ENCODE assay signal across 13 cellular contexts in the genomic region with DNA sequence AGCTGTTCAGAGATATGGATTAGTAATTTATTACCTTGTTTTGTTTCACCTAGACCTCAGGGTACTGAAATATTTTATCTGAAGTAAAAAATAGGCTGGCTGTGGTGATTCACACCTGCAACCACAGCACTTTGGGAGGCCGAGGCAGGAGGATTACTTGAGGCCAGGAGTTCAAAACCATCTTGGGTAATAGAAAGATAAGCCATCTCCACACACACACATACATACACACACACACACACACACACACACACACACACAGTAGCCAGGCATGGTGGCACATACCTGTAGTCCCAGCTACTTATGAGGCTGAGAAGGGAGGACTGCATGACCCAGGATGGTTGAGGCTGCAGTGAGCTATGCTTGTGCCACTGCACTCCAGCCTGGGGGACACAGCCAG. TPM values are rescaled to one million over a fixed set of nuclear protein-coding genes. Genes with fewer than 3 reads are reported as not detected.
DNase-seq lines count a peak whose midpoint lies in the region; ATAC-seq, FAIRE-seq and TF ChIP-seq lines count a peak whose summit lies in the region.
"Had no signal": no experiment of that assay in that cellular context is flagged by ENCODE, and none has a peak within 500 bp of the region (broad histone marks: within the 10 kb centered on the region; RNA-seq: fewer than 3 reads in every experiment).

No MANE protein-coding gene starts in this region.

- H3K27me3 ChIP-seq in astrocyte (ENCODE audit: insufficient read depth, low read length) (no peaks in the 10 kb centered on the region), dorsolateral prefrontal cortex (peaks cover 0 to 89% (median 73%) of the 10 kb centered on the region in 45 donors)

- H3K9me3 Mint-ChIP-seq in T-helper 1 cell treated with Interleukin-12 subunit alpha and Interleukin-12 subunit beta and Interleukin-4 antibody, amounts not matched to agents 30 μg/mL and 1 μg/mL, for 36 hours: no peaks in the 10 kb centered on the region
- H3K9me3 Mint-ChIP-seq in astrocyte (ENCODE audit: unreplicated experiment) (peaks cover 21% of the 10 kb centered on the region), natural killer cell (no peaks in the 10 kb centered on the region), glutamatergic neuron (ENCODE audit: unreplicated experiment) (peaks cover 30% of the 10 kb centered on the region)

- no peak for ATAC-seq in natural killer cell

- H3K4me3 ChIP-seq in astrocyte (ENCODE audit: insufficient read depth, low read depth, low read length) (no peak overlapping the region), dorsolateral prefrontal cortex (peak overlapping the region in 1 of 59 donors; percentile 54)

- H3K36me3 Mint-ChIP-seq in T-helper 1 cell treated with Interleukin-12 subunit alpha and Interleukin-12 subunit beta and Interleukin-4 antibody, amounts not matched to agents 30 μg/mL and 1 μg/mL, for 36 hours (ENCODE audit: low read depth): no peaks in the 10 kb centered on the region
- H3K36me3 Mint-ChIP-seq in astrocyte (ENCODE audit: low read depth, unreplicated experiment) (peaks cover 14% of the 10 kb centered on the region), natural killer cell (no peaks in the 10 kb centered on the region), glutamatergic neuron (ENCODE audit: unreplicated experiment) (no peaks in the 10 kb centered on the region)

- peak overlapping the region; percentile 93 for H3K4me2 ChIP-seq in astrocyte (ENCODE audit: low read length)

- TF ChIP-seq CTCF in astrocyte (IDR thresholded peaks at IDR 0.05; ENCODE audit: insufficient read depth, low read depth, low read length): no peak
- TF ChIP-seq CTCF in natural killer cell (IDR thresholded peaks at IDR 0.05): no peak
- no peak for TF ChIP-seq CTCF in dorsolateral prefrontal cortex (IDR thresholded peaks at IDR 0.05 in 54 of 56, conservative IDR thresholded peaks at IDR 0.05 in 2 of 56; ENCODE audit: low read depth in 1 of 56, partially characterized antibody in 56 of 56)
- TF ChIP-seq CTCF in glutamatergic neuron (IDR thresholded peaks at IDR 0.05; ENCODE audit: partially characterized antibody, unreplicated experiment): no peak

- peak overlapping the region; percentile 19 for H3K27ac Mint-ChIP-seq in T-helper 1 cell treated with Interleukin-12 subunit alpha and Interleukin-12 subunit beta and Interleukin-4 antibody, amounts not matched to agents 30 μg/mL and 1 μg/mL, for 36 hours
- H3K27ac Mint-ChIP-seq in astrocyte (ENCODE audit: unreplicated experiment) (no peak overlapping the region), natural killer cell (peak overlapping the region; percentile 92 to 96), glutamatergic neuron (ENCODE audit: unreplicated experiment) (no peak overlapping the region)

- peak overlapping the region; percentile 81 for H3K4me3 Mint-ChIP-seq in T-helper 1 cell treated with Interleukin-12 subunit alpha and Interleukin-12 subunit beta and Interleukin-4 antibody, amounts not matched to agents 30 μg/mL and 1 μg/mL, for 36 hours
- H3K4me3 Mint-ChIP-seq in astrocyte (ENCODE audit: unreplicated experiment) (no peak overlapping the region), natural killer cell (peak overlapping the region; percentile 93), glutamatergic neuron (ENCODE audit: unreplicated experiment) (no peak overlapping the region)

- no peak for FAIRE-seq in astrocyte (lab: Jason Lieb, UNC)
- FAIRE-seq: small intestine had no signal

- H3K27ac ChIP-seq in KOPT-K1 (ENCODE audit: low read depth, low read length, poor library complexity, severe bottlenecking) (peak overlapping the region; percentile 96), astrocyte (ENCODE audit: low read depth, low read length) (peak overlapping the region; percentile 87), dorsolateral prefrontal cortex (peak overlapping the region in 3 of 59 donors; percentile 31 to 98 (median 33))
- H3K27ac ChIP-seq: WERI-Rb-1 had no signal

- H3K9ac ChIP-seq in astrocyte (ENCODE audit: low read length): peak overlapping the region; percentile 84

- intact Hi-C loops in natural killer cell (cut with micrococcal nuclease) (no loop called here), dorsolateral prefrontal cortex (cut with DNase I) (no loop called here)

- H3K4me1 Mint-ChIP-seq in T-helper 1 cell treated with Interleukin-12 subunit alpha and Interleukin-12 subunit beta and Interleukin-4 antibody, amounts not matched to agents 30 μg/mL and 1 μg/mL, for 36 hours (ENCODE audit: low read depth): peaks cover 39% of the 10 kb centered on the region
- H3K4me1 Mint-ChIP-seq in astrocyte (ENCODE audit: low read depth, unreplicated experiment) (peaks cover 13% of the 10 kb centered on the region), natural killer cell (peaks cover 54 to 69% of the 10 kb centered on the region in 2 donors), glutamatergic neuron (ENCODE audit: low read depth, unreplicated experiment) (peaks cover 11% of the 10 kb centered on the region)

- H4K20me1 ChIP-seq in astrocyte (ENCODE audit: insufficient read depth, low read length): no peaks in the 10 kb centered on the region

- peaks cover 72% of the 10 kb centered on the region for H3K79me2 ChIP-seq in astrocyte (ENCODE audit: insufficient read depth, low read length)

- no peaks in the 10 kb centered on the region for H3K27me3 Mint-ChIP-seq in T-helper 1 cell treated with Interleukin-12 subunit alpha and Interleukin-12 subunit beta and Interleukin-4 antibody, amounts not matched to agents 30 μg/mL and 1 μg/mL, for 36 hours (ENCODE audit: low read depth)
- H3K27me3 Mint-ChIP-seq in astrocyte (ENCODE audit: low read depth, unreplicated experiment) (peaks cover 30% of the 10 kb centered on the region), natural killer cell (ENCODE audit: low read depth in 2 of 2) (no peaks in the 10 kb centered on the region), glutamatergic neuron (ENCODE audit: unreplicated experiment) (peaks cover 35% of the 10 kb centered on the region)

- H3K9me3 ChIP-seq in KOPT-K1 (ENCODE audit: insufficient read depth, low read length, poor library complexity, severe bottlenecking): no peaks in the 10 kb centered on the region
- no peaks in the 10 kb centered on the region for H3K9me3 ChIP-seq in astrocyte (ENCODE audit: insufficient read depth, low read depth, low read length)
- H3K9me3 ChIP-seq: Caco-2 had no signal

- H3K36me3 ChIP-seq in KOPT-K1 (ENCODE audit: insufficient read depth, low read length) (no peaks in the 10 kb centered on the region), astrocyte (ENCODE audit: insufficient read depth, low read length) (no peaks in the 10 kb centered on the region)
- H3K36me3 ChIP-seq: WERI-Rb-1 had no signal

- no peak overlapping the region for H2AFZ ChIP-seq in astrocyte (ENCODE audit: low read depth, low read length)

- H3K4me1 ChIP-seq in astrocyte (ENCODE audit: insufficient read depth, low read length): peaks cover 35% of the 10 kb centered on the region
- H3K4me1 ChIP-seq: Caco-2 had no signal

- DNase-seq in T-helper 1 cell (no peak), astrocyte (ENCODE audit: low read depth) (no peak), natural killer cell (no peak), dorsolateral prefrontal cortex (no peak), glutamatergic neuron (no peak), DMS153 treated with DMSO at 0.1 percent for 48 hours (lab: John Stamatoyannopoulos, UW; ENCODE audit: unreplicated experiment) (no peak)
- DNase-seq: Caco-2; hypothalamus; NK-92 treated with Interleukin-12 subunit alpha and Interleukin-12 subunit beta, amount 100 ng/mL, for 24 hours; WERI-Rb-1 had no signal

RNA-seq across cellular contexts. Expression of gene ANXA2R, which starts 3.7 kb away (rescaled TPM):
- total RNA-seq in astrocyte (0.50 and 0.77 TPM in 2 replicates), natural killer cell (10 to 100 TPM; 34.3 to 55.2 (median 38.0) TPM), dorsolateral prefrontal cortex (1 to 10 TPM in 111 of 120 experiments, under 1 TPM in 9; 0.48 to 5.2 (median 1.9) TPM), glutamatergic neuron (ENCODE audit: unreplicated experiment) (1.6 TPM)

Comparison
In these comparisons a context has a peak if more than half of its experiments do, and no peak if none do; other contexts are left out.
1. H3K27ac Mint-ChIP-seq: peak in T-helper 1 cell treated with Interleukin-12 subunit alpha and Interleukin-12 subunit beta and Interleukin-4 antibody, amounts not matched to agents 30 μg/mL and 1 μg/mL, for 36 hours (single experiment) and natural killer cell (2 of 2); none in astrocyte (single experiment) and glutamatergic neuron (single experiment).
2. H3K4me3 Mint-ChIP-seq: peak in T-helper 1 cell treated with Interleukin-12 subunit alpha and Interleukin-12 subunit beta and Interleukin-4 antibody, amounts not matched to agents 30 μg/mL and 1 μg/mL, for 36 hours (single experiment) and natural killer cell (single experiment); none in astrocyte (single experiment) and glutamatergic neuron (single experiment).
3. RNA of gene ANXA2R, which starts 3.7 kb away (total RNA-seq): 34.3 to 55.2 TPM in natural killer cell; 0.48 to 5.2 TPM in dorsolateral prefrontal cortex, 1.6 TPM in glutamatergic neuron (single experiment) and 0.50 to 0.77 TPM in astrocyte; every median in the first group is over 4 times any median in the second.